ENCODE assay signal across 10 cellular contexts in genomic region chrX:47936224-47936939, GRCh38.
DNase-seq lines count a peak whose midpoint lies in the region; ATAC-seq and TF ChIP-seq lines count a peak whose summit lies in the region.
"Had no signal": no experiment of that assay in that cellular context is flagged by ENCODE, and none has a peak within 500 bp of the region (broad histone marks: within the 10 kb centered on the region; RNA-seq: fewer than 3 reads in every experiment).

No MANE protein-coding gene starts in this region.

- H3K4ac ChIP-seq in IMR-90 (ENCODE audit: low read depth, low read length), result no peak overlapping the region

- no peaks in the 10 kb centered on the region for H3K9me3 Mint-ChIP-seq in activated T-helper 17 cell treated with anti-CD3 and anti-CD28 coated beads, Interleukin-2, amount 50 U/mL, for 72 hours
- H3K9me3 Mint-ChIP-seq in naive thymus-derived CD8-positive, alpha-beta T cell, result peaks cover 0 to 2% (median 0%) of the 10 kb centered on the region in 9 donors

- no peak overlapping the region for H2BK120ac ChIP-seq in IMR-90 (ENCODE audit: low read depth, low read length)

- no peaks in the 10 kb centered on the region for H3K36me3 ChIP-seq in IMR-90 (ENCODE audit: control insufficient read depth, insufficient read depth, low read length)

- no peak overlapping the region for H4K8ac ChIP-seq in IMR-90 (ENCODE audit: low read depth in 2 of 2, low read length in 2 of 2)

- dilution Hi-C loops in IMR-90 (cut with HindIII; ENCODE audit: low sequenced_read_pairs, unreplicated experiment), result no loop called here

- no peak overlapping the region for H3K18ac ChIP-seq in IMR-90 (ENCODE audit: low read depth, low read length)

- H2BK15ac ChIP-seq in IMR-90 (ENCODE audit: low read depth, low read length), result no peak overlapping the region

- no peaks in the 10 kb centered on the region for H3K9me3 ChIP-seq in IMR-90 (ENCODE audit: control insufficient read depth, insufficient read depth, low read length)

- no peak for TF ChIP-seq CTCF in IMR-90 (conservative IDR thresholded peaks at IDR 0.05; ENCODE audit: low read depth, low read length)

- no peaks in the 10 kb centered on the region for H4K20me1 ChIP-seq in IMR-90 (ENCODE audit: insufficient read depth, low read length)

- in situ Hi-C loops in IMR-90 (cut with MboI; ENCODE audit: low sequenced_read_pairs), result no loop called here

- H3K27ac ChIP-seq in IMR-90 (ENCODE audit: insufficient read depth, low read length), result no peak overlapping the region

- no peak overlapping the region for H3K23ac ChIP-seq in IMR-90 (ENCODE audit: low read depth, low read length)

- no peak for TF ChIP-seq RAD21 in IMR-90 (IDR thresholded peaks at IDR 0.05; ENCODE audit: low read length)

- POLR2A ChIA-PET in IMR-90 (lab: Charles Lee; ENCODE audit: unreplicated experiment), result no interaction called here
- POLR2A ChIA-PET in naive thymus-derived CD8-positive, alpha-beta T cell (lab: Charles Lee), result interaction anchor here (0.9 kb wide), 1 partner anchor 100 kb away, joined by 3 read pairs; the partner anchor contains the start of gene ZNF81

- H3K9ac ChIP-seq in IMR-90 (ENCODE audit: low read depth, low read length), result no peak overlapping the region

- no peak overlapping the region for H3K14ac ChIP-seq in IMR-90 (replicated peaks; ENCODE audit: low read depth, low read length)

- no TSS peak for BruUV-seq in IMR-90 (replicated peaks; lab: Mats Ljungman, UMichigan)

- no peak overlapping the region for H2AFZ ChIP-seq in IMR-90 (replicated peaks; ENCODE audit: low read length, poor library complexity)

- H2AK9ac ChIP-seq in IMR-90 (replicated peaks; ENCODE audit: low read depth, low read length, poor library complexity), result no peak overlapping the region

- H2BK20ac ChIP-seq in IMR-90 (ENCODE audit: low read depth, low read length), result no peak overlapping the region

- H3K79me1 ChIP-seq in IMR-90 (ENCODE audit: low read depth in 1 of 2, low read length in 2 of 2), result no peaks in the 10 kb centered on the region

- H3K27me3 Mint-ChIP-seq in activated T-helper 17 cell treated with anti-CD3 and anti-CD28 coated beads, Interleukin-2, amount 50 U/mL, for 72 hours, result no peaks in the 10 kb centered on the region
- H3K27me3 Mint-ChIP-seq in naive thymus-derived CD8-positive, alpha-beta T cell, result peaks cover 0 to 2% (median 0%) of the 10 kb centered on the region in 5 donors

- H2AK5ac ChIP-seq in IMR-90 (ENCODE audit: low read depth, low read length), result no peak overlapping the region

- peak overlapping the region; percentile 50; the same call in 1 of the 2 replicates for H3K4me2 ChIP-seq in IMR-90 (ENCODE audit: low read depth, low read length)

- H3K4me1 ChIP-seq in IMR-90 (ENCODE audit: control insufficient read depth, insufficient read depth, low read length), result no peaks in the 10 kb centered on the region

- H4K91ac ChIP-seq in IMR-90 (ENCODE audit: insufficient read depth, low read depth, low read length), result no peak overlapping the region

- no peak overlapping the region for H2BK5ac ChIP-seq in IMR-90 (ENCODE audit: low read depth, low read length, poor library complexity, severe bottlenecking)

- H3K4me1 Mint-ChIP-seq in activated T-helper 17 cell treated with anti-CD3 and anti-CD28 coated beads, Interleukin-2, amount 50 U/mL, for 72 hours, result no peaks in the 10 kb centered on the region
- peaks cover 2 to 11% (median 8%) of the 10 kb centered on the region in 4 donors for H3K4me1 Mint-ChIP-seq in naive thymus-derived CD8-positive, alpha-beta T cell

- 33% methylated on average over 2 of the region's 15 CpGs; no CpG with 5 or more reads in 1 of the 2 experiments for WGBS in IMR-90 (ENCODE audit: extremely low coverage in 2 of 2, insufficient read length in 1 of 2), 2 experiments

- peak; percentile 40 for DNase-seq in GDM1 (lab: John Stamatoyannopoulos, UW)
- DNase-seq in IMR-90, result no peak
- peak in 6 of 10 donors; percentile 2 to 23 (median 13) for DNase-seq in naive thymus-derived CD8-positive, alpha-beta T cell
- DNase-seq in SHP77 treated with DMSO at 0.1 percent for 48 hours (lab: John Stamatoyannopoulos, UW), result no peak
- DNase-seq in NCI-H1694 treated with DMSO at 0.1 percent for 48 hours (lab: John Stamatoyannopoulos, UW), result no peak
- DNase-seq in SIG-M5 (lab: John Stamatoyannopoulos, UW), result no peak
- DNase-seq in COLO668 (lab: John Stamatoyannopoulos, UW; ENCODE audit: unreplicated experiment), result no peak
- DNase-seq: glutamatergic neuron, PC-3 had no signal

- H3K36me3 Mint-ChIP-seq in activated T-helper 17 cell treated with anti-CD3 and anti-CD28 coated beads, Interleukin-2, amount 50 U/mL, for 72 hours (ENCODE audit: low read depth), result no peaks in the 10 kb centered on the region
- no peaks in the 10 kb centered on the region for H3K36me3 Mint-ChIP-seq in naive thymus-derived CD8-positive, alpha-beta T cell

- TF ChIP-seq POLR2A in IMR-90 (IDR thresholded peaks at IDR 0.05; ENCODE audit: low read depth, low read length), result no peak

- intact Hi-C loops in IMR-90 (cut with micrococcal nuclease), result no loop called here

- CTCF ChIA-PET in IMR-90 (lab: Yijun Ruan, JAX), result no interaction called here

- H3K4me3 ChIP-seq in IMR-90 (ENCODE audit: insufficient read depth, low read depth, low read length), result no peak overlapping the region

- H3K4me3 Mint-ChIP-seq in activated T-helper 17 cell treated with anti-CD3 and anti-CD28 coated beads, Interleukin-2, amount 50 U/mL, for 72 hours, result peak overlapping the region; percentile 38
- H3K4me3 Mint-ChIP-seq in naive thymus-derived CD8-positive, alpha-beta T cell, result peak overlapping the region; percentile 81 to 91 (median 88)

- no peaks in the 10 kb centered on the region for H3K9me1 ChIP-seq in IMR-90 (ENCODE audit: insufficient read depth, low read length)

- no peaks in the 10 kb centered on the region for H3K27me3 ChIP-seq in IMR-90 (ENCODE audit: control insufficient read depth, insufficient read depth, low read length)

- no peak for ATAC-seq in IMR-90 (ENCODE audit: low read depth)
- peak; percentile 34 for ATAC-seq in activated T-helper 17 cell treated with anti-CD3 and anti-CD28 coated beads, Interleukin-2, amount 50 U/mL, for 72 hours (replicated peaks)
- peak; percentile 60 to 65 for ATAC-seq in naive thymus-derived CD8-positive, alpha-beta T cell
- ATAC-seq: PC-3 had no signal

- H3K27ac Mint-ChIP-seq in activated T-helper 17 cell treated with anti-CD3 and anti-CD28 coated beads, Interleukin-2, amount 50 U/mL, for 72 hours, result no peak overlapping the region
- peak overlapping the region; percentile 16 to 87 (median 68) for H3K27ac Mint-ChIP-seq in naive thymus-derived CD8-positive, alpha-beta T cell

- no peak overlapping the region for H3K56ac ChIP-seq in IMR-90 (ENCODE audit: extremely low read depth, insufficient read depth, low read length)

- H4K5ac ChIP-seq in IMR-90 (ENCODE audit: low read depth, low read length), result no peak overlapping the region

TF ChIP-seq in IMR-90, 13 proteins besides CTCF, POLR2A, EP300 and RAD21:
- TF ChIP-seq MAFK (IDR thresholded peaks at IDR 0.05; ENCODE audit: low read depth, low read length), result no peak
- no peak for TF ChIP-seq MAZ (IDR thresholded peaks at IDR 0.05; ENCODE audit: borderline replicate concordance, low read depth, low read length)
- TF ChIP-seq MXI1 (IDR thresholded peaks at IDR 0.05; ENCODE audit: borderline replicate concordance, low read depth, low read length), result no peak
- no peak for TF ChIP-seq CHD1 (IDR thresholded peaks at IDR 0.05; ENCODE audit: low read depth, low read length)
- no peak for TF ChIP-seq RCOR1 (IDR thresholded peaks at IDR 0.05; ENCODE audit: insufficient replicate concordance, low read length)
- TF ChIP-seq CEBPB (IDR thresholded peaks at IDR 0.05; ENCODE audit: low read depth, low read length), result no peak
- no peak for TF ChIP-seq BHLHE40 (IDR thresholded peaks at IDR 0.05; ENCODE audit: low read depth, low read length)
- TF ChIP-seq FOS (IDR thresholded peaks at IDR 0.05; ENCODE audit: low read depth, low read length), result no peak
- TF ChIP-seq RFX5 (IDR thresholded peaks at IDR 0.05; ENCODE audit: low read depth, low read length), result no peak
- no peak for TF ChIP-seq USF2 (IDR thresholded peaks at IDR 0.05; ENCODE audit: low read depth, low read length)
- no peak for TF ChIP-seq ELK1 (IDR thresholded peaks at IDR 0.05; ENCODE audit: borderline replicate concordance, low read depth, low read length)
- no peak for TF ChIP-seq SMC3 (IDR thresholded peaks at IDR 0.05; ENCODE audit: low read depth, low read length)
- TF ChIP-seq NFE2L2 (IDR thresholded peaks at IDR 0.05; ENCODE audit: low read depth, low read length), result no peak

Comparison
In these comparisons a context has a peak if more than half of its experiments do, and no peak if none do; other contexts are left out.
1. DNase-seq: peak in GDM1 (single experiment) and naive thymus-derived CD8-positive, alpha-beta T cell (6 of 10); none in IMR-90 (single experiment), SHP77 treated with DMSO at 0.1 percent for 48 hours (single experiment), NCI-H1694 treated with DMSO at 0.1 percent for 48 hours (single experiment), SIG-M5 (single experiment) and COLO668 (single experiment).